Comparison of ENCODE assay signal across 11 cellular contexts in genomic region chr20:63224272-63225081, GRCh38. TPM values are rescaled to one million over a fixed set of nuclear protein-coding genes. Genes with fewer than 3 reads are reported as not detected.
DNase-seq lines count a peak whose midpoint lies in the region; ATAC-seq and TF ChIP-seq lines count a peak whose summit lies in the region.
"Had no signal": no experiment of that assay in that cellular context is flagged by ENCODE, and none has a peak within 500 bp of the region (broad histone marks: within the 10 kb centered on the region; RNA-seq: fewer than 3 reads in every experiment).

No MANE protein-coding gene starts in this region.

- no peaks in the 10 kb centered on the region for H3K9me3 Mint-ChIP-seq in natural killer cell treated with Interleukin-12 subunit alpha and Interleukin-12 subunit beta and Interleukin-15 and Interleukin-18, amount 100 ng/mL, for 72 hours
- H3K9me3 Mint-ChIP-seq in natural killer cell, result no peaks in the 10 kb centered on the region
- H3K9me3 Mint-ChIP-seq: activated T-cell treated with anti-CD3 and anti-CD28 coated beads, Interleukin-2, amount 50 U/mL, for 4 hours had no signal

- no peak overlapping the region for H3K4me3 Mint-ChIP-seq in natural killer cell treated with Interleukin-12 subunit alpha and Interleukin-12 subunit beta and Interleukin-15 and Interleukin-18, amount 100 ng/mL, for 72 hours
- no peak overlapping the region for H3K4me3 Mint-ChIP-seq in natural killer cell
- H3K4me3 Mint-ChIP-seq: activated T-cell treated with anti-CD3 and anti-CD28 coated beads, Interleukin-2, amount 50 U/mL, for 4 hours had no signal

- no peak overlapping the region for H2AFZ ChIP-seq in hepatocyte
- H2AFZ ChIP-seq in OCI-LY7 (ENCODE audit: low read length), result no peak overlapping the region

- no peak for TF ChIP-seq CTCF in natural killer cell (IDR thresholded peaks at IDR 0.05)
- TF ChIP-seq CTCF in hepatocyte (IDR thresholded peaks at IDR 0.05; ENCODE audit: poor library complexity), result peak; percentile 13
- no peak for TF ChIP-seq CTCF in OCI-LY7 (conservative IDR thresholded peaks at IDR 0.05; ENCODE audit: low read length)

- POLR2A ChIA-PET in OCI-LY7 (lab: Charles Lee), result interaction anchor here (1.5 kb wide), 1 partner anchor 60 kb away, joined by 3 read pairs; no protein-coding TSS in a partner anchor

- H3K27me3 ChIP-seq in hepatocyte, result no peaks in the 10 kb centered on the region

- H3K4me2 ChIP-seq in hepatocyte, result no peak overlapping the region
- no peak overlapping the region for H3K4me2 ChIP-seq in OCI-LY7 (ENCODE audit: low read length)

- peaks cover 8% of the 10 kb centered on the region for H3K4me1 ChIP-seq in hepatocyte (ENCODE audit: insufficient read depth)
- H3K4me1 ChIP-seq in OCI-LY7 (ENCODE audit: insufficient read depth, low read length, poor library complexity, severe bottlenecking), result no peaks in the 10 kb centered on the region

- no peak overlapping the region for H3K27ac ChIP-seq in hepatocyte
- H3K27ac ChIP-seq in OCI-LY7 (ENCODE audit: low read depth, low read length, poor library complexity, severe bottlenecking), result no peak overlapping the region
- H3K27ac ChIP-seq: HL-60 had no signal

- H3K9me2 ChIP-seq in hepatocyte (replicated peaks; ENCODE audit: insufficient read depth) (no peaks in the 10 kb centered on the region), OCI-LY7 (ENCODE audit: insufficient read depth, low read length) (no peaks in the 10 kb centered on the region)

- ATAC-seq in natural killer cell treated with Interleukin-12 subunit alpha and Interleukin-12 subunit beta and Interleukin-15 and Interleukin-18, amount 100 ng/mL, for 72 hours, result no peak
- ATAC-seq in natural killer cell (no peak), HG02588 (IDR thresholded peaks at IDR 0.05; ENCODE audit: unreplicated experiment) (no peak), GM19397 (IDR thresholded peaks at IDR 0.05; ENCODE audit: unreplicated experiment) (no peak)
- ATAC-seq: activated T-cell treated with anti-CD3 and anti-CD28 coated beads, Interleukin-2, amount 50 U/mL, for 4 hours had no signal

- H3K27ac Mint-ChIP-seq in natural killer cell treated with Interleukin-12 subunit alpha and Interleukin-12 subunit beta and Interleukin-15 and Interleukin-18, amount 100 ng/mL, for 72 hours, result no peak overlapping the region
- no peak overlapping the region for H3K27ac Mint-ChIP-seq in natural killer cell

- H3K36me3 Mint-ChIP-seq in natural killer cell treated with Interleukin-12 subunit alpha and Interleukin-12 subunit beta and Interleukin-15 and Interleukin-18, amount 100 ng/mL, for 72 hours, result no peaks in the 10 kb centered on the region
- H3K36me3 Mint-ChIP-seq in natural killer cell, result no peaks in the 10 kb centered on the region

- H4K20me1 ChIP-seq in hepatocyte (ENCODE audit: insufficient read depth, poor library complexity, severe bottlenecking), result no peaks in the 10 kb centered on the region
- H4K20me1 ChIP-seq in OCI-LY7 (ENCODE audit: insufficient read depth, low read length), result no peaks in the 10 kb centered on the region

- intact Hi-C loops in natural killer cell (cut with micrococcal nuclease), result no loop called here
- intact Hi-C loops in OCI-LY7 (cut with micrococcal nuclease; ENCODE audit: unreplicated experiment), result no loop called here

- 42% methylated on average over 16 of the region's 16 CpGs for WGBS in hepatocyte (ENCODE audit: low lambda C conversion rate, missing lambda C conversion rate)

- no peaks in the 10 kb centered on the region for H3K4me1 Mint-ChIP-seq in natural killer cell treated with Interleukin-12 subunit alpha and Interleukin-12 subunit beta and Interleukin-15 and Interleukin-18, amount 100 ng/mL, for 72 hours (ENCODE audit: low read depth in 2 of 2)
- no peaks in the 10 kb centered on the region for H3K4me1 Mint-ChIP-seq in natural killer cell

- peaks cover 7 to 14% of the 10 kb centered on the region in 2 donors for H3K27me3 Mint-ChIP-seq in natural killer cell treated with Interleukin-12 subunit alpha and Interleukin-12 subunit beta and Interleukin-15 and Interleukin-18, amount 100 ng/mL, for 72 hours
- peaks cover 7 to 16% of the 10 kb centered on the region in 2 donors for H3K27me3 Mint-ChIP-seq in natural killer cell (ENCODE audit: low read depth in 2 of 2)

- H3K9me3 ChIP-seq in hepatocyte (ENCODE audit: low read depth) (no peaks in the 10 kb centered on the region), OCI-LY7 (ENCODE audit: low read length) (no peaks in the 10 kb centered on the region)

- H3K36me3 ChIP-seq in hepatocyte (replicated peaks; ENCODE audit: insufficient read depth, low read depth) (no peaks in the 10 kb centered on the region), OCI-LY7 (ENCODE audit: insufficient read depth, low read length) (no peaks in the 10 kb centered on the region)

- DNase-seq in natural killer cell treated with Interleukin-12 subunit alpha and Interleukin-12 subunit beta and Interleukin-15 and Interleukin-18, amount 100 ng/mL, for 72 hours (ENCODE audit: low spot score), result peak; percentile 39
- DNase-seq in natural killer cell, result no peak
- DNase-seq in T1000 (lab: John Stamatoyannopoulos, UW), result peak; percentile 20
- peak; percentile 66 for DNase-seq in hepatocyte (ENCODE audit: low spot score)
- DNase-seq in OCI-LY7 (ENCODE audit: low spot score), result no peak
- DNase-seq in globus pallidus (ENCODE audit: low spot score), result no peak
- DNase-seq: activated T-cell treated with anti-CD3 and anti-CD28 coated beads, Interleukin-2, amount 50 U/mL, for 4 hours had no signal

- no TSS peak for BruUV-seq in OCI-LY7 (replicated peaks; lab: Mats Ljungman, UMichigan)

- H3K4me3 ChIP-seq in hepatocyte (no peak overlapping the region), OCI-LY7 (ENCODE audit: low read depth, low read length, poor library complexity, severe bottlenecking) (no peak overlapping the region)

- H3K79me2 ChIP-seq in hepatocyte (no peaks in the 10 kb centered on the region), OCI-LY7 (ENCODE audit: insufficient read depth, low read depth, low read length) (no peaks in the 10 kb centered on the region)

- CTCF ChIA-PET in OCI-LY7 (lab: Charles Lee; ENCODE audit: unreplicated experiment), result interaction anchor here (0.5 to 0.8 kb wide), 2 partner anchors 23 to 69 kb away, joined by 3 read pairs; no protein-coding TSS in a partner anchor

RNA-seq across cellular contexts. Expression of gene YTHDF1, which starts 8.5 kb away (rescaled TPM):
- 10 to 100 TPM; 38.2 to 47.6 TPM for total RNA-seq in natural killer cell treated with Interleukin-12 subunit alpha and Interleukin-12 subunit beta and Interleukin-15 and Interleukin-18, amount 100 ng/mL, for 72 hours
- total RNA-seq in natural killer cell (10 to 100 TPM; 39.1 to 43.1 (median 41.0) TPM), hepatocyte (35.9 and 36.0 TPM in 2 replicates), OCI-LY7 (2022) (42.3 and 42.7 TPM in 2 replicates)
- polyA plus RNA-seq in hepatocyte, result 51.2 and 57.4 TPM in 2 replicates
- 26.7 and 31.3 TPM in 2 replicates for total RNA-seq in OCI-LY7 (2014; rRNA removed; shearing (Covaris generic))

RNA-seq across cellular contexts. Expression of gene BIRC7, which starts 11.2 kb away (rescaled TPM):
- not detected for total RNA-seq in natural killer cell treated with Interleukin-12 subunit alpha and Interleukin-12 subunit beta and Interleukin-15 and Interleukin-18, amount 100 ng/mL, for 72 hours
- total RNA-seq in natural killer cell (not detected), hepatocyte (0.43 TPM in 1 of 2 replicates, not detected in the other), OCI-LY7 (2022) (0.39 and 0.42 TPM in 2 replicates)
- polyA plus RNA-seq in hepatocyte, result 2.0 and 2.1 TPM in 2 replicates
- total RNA-seq in OCI-LY7 (2014; rRNA removed; shearing (Covaris generic)), result not detected in 2 replicates
- total RNA-seq: activated T-cell treated with anti-CD3 and anti-CD28 coated beads, Interleukin-2, amount 50 U/mL, for 4 hours had no signal

RNA-seq across cellular contexts. Expression of gene NKAIN4, which starts 29.8 kb away (rescaled TPM):
- total RNA-seq in natural killer cell treated with Interleukin-12 subunit alpha and Interleukin-12 subunit beta and Interleukin-15 and Interleukin-18, amount 100 ng/mL, for 72 hours, result not detected
- total RNA-seq in natural killer cell, result not detected
- total RNA-seq in hepatocyte, result 13.5 and 23.0 TPM in 2 replicates
- polyA plus RNA-seq in hepatocyte, result 21.0 and 22.9 TPM in 2 replicates
- total RNA-seq in OCI-LY7 (2014; rRNA removed; shearing (Covaris generic)), result not detected in 2 replicates
- not detected in 2 replicates for total RNA-seq in OCI-LY7 (2022)
- total RNA-seq: activated T-cell treated with anti-CD3 and anti-CD28 coated beads, Interleukin-2, amount 50 U/mL, for 4 hours; subcutaneous adipose tissue had no signal

RNA-seq across cellular contexts. Expression of gene ARFGAP1, which starts 48.1 kb away (rescaled TPM):
- 100 to 1,000 TPM in 1 of 2 donors, 10 to 100 TPM in 1; 87.2 to 144 TPM for total RNA-seq in natural killer cell treated with Interleukin-12 subunit alpha and Interleukin-12 subunit beta and Interleukin-15 and Interleukin-18, amount 100 ng/mL, for 72 hours
- total RNA-seq in natural killer cell, result 100 to 1,000 TPM; 118 to 138 (median 127) TPM
- total RNA-seq in hepatocyte, result 54.9 and 78.2 TPM in 2 replicates
- 99.0 and 134 TPM in 2 replicates for polyA plus RNA-seq in hepatocyte
- total RNA-seq in OCI-LY7 (2014; rRNA removed; shearing (Covaris generic)), result 50.4 and 57.9 TPM in 2 replicates
- total RNA-seq in OCI-LY7 (2022), result 105 and 116 TPM in 2 replicates

Comparison
In these comparisons a context has a peak if more than half of its experiments do, and no peak if none do; other contexts are left out.
1. DNase-seq: peak in natural killer cell treated with Interleukin-12 subunit alpha and Interleukin-12 subunit beta and Interleukin-15 and Interleukin-18, amount 100 ng/mL, for 72 hours (single experiment), T1000 (single experiment) and hepatocyte (single experiment); none in natural killer cell (single experiment), OCI-LY7 (single experiment) and globus pallidus (single experiment).
2. RNA of gene NKAIN4, which starts 29.8 kb away (total RNA-seq): 13.5 to 23.0 TPM in hepatocyte; not detected in OCI-LY7, not detected in natural killer cell treated with Interleukin-12 subunit alpha and Interleukin-12 subunit beta and Interleukin-15 and Interleukin-18, amount 100 ng/mL, for 72 hours and not detected in natural killer cell; every median in the first group is over 10 times any median in the second.